Comparison of ENCODE assay signal across 15 cellular contexts in genomic region chr11:112412383-112412782, GRCh38.
"Had no signal": no experiment of that assay in that cellular context is flagged by ENCODE, and none has a peak within 500 bp of the region (broad histone marks: within the 10 kb centered on the region; RNA-seq: fewer than 3 reads in every experiment).

No MANE protein-coding gene starts in this region.

- H3K27ac ChIP-seq: ascending aorta, thoracic aorta had no signal

- H3K36me3 ChIP-seq: ascending aorta, thoracic aorta had no signal

- ATAC-seq: activated CD4-positive, CD25-positive, alpha-beta regulatory T cell treated with anti-CD3 and anti-CD28 coated beads, Interleukin-2, amount 50 U/mL, for 24 hours; activated naive CD8-positive, alpha-beta T cell treated with anti-CD3 and anti-CD28 coated beads, Interleukin-2, amount 50 U/mL, for 24 hours; esophagus mucosa; right cardiac atrium; T-cell had no signal

- H3K9me3 ChIP-seq: ascending aorta, thoracic aorta had no signal

- H3K27me3 ChIP-seq: ascending aorta had no signal

- H3K4me3 ChIP-seq: ascending aorta, thoracic aorta had no signal

- DNase-seq: activated naive CD4-positive, alpha-beta T cell treated with Interleukin-2 at 50 U/mL for 16 hours; activated naive CD8-positive, alpha-beta T cell treated with anti-CD3 and anti-CD28 coated beads, Interleukin-2, amount 50 U/mL, for 24 hours; foreskin fibroblast; hippocampal formation; kidney glomerular epithelial cell; nephron progenitor cell; occipital lobe; right cardiac atrium; small intestine; T-cell; T-helper 9 cell had no signal

- H3K4me1 ChIP-seq: ascending aorta had no signal
